10 cellular contexts compared by ENCODE assay signal in genomic region chr12:9870311-9870866, GRCh38. TPM values are rescaled to one million over a fixed set of nuclear protein-coding genes. Genes with fewer than 3 reads are reported as not detected.
A peak's percentile ranks its signal among the peaks of the same experiment; 100 is the strongest.
DNase-seq lines count a peak whose midpoint lies in the region; ATAC-seq and TF ChIP-seq lines count a peak whose summit lies in the region.
"Had no signal": no experiment of that assay in that cellular context is flagged by ENCODE, and none has a peak within 500 bp of the region (broad histone marks: within the 10 kb centered on the region; RNA-seq: fewer than 3 reads in every experiment).

No MANE protein-coding gene starts in this region.

- H3K27me3 Mint-ChIP-seq in activated naive CD4-positive, alpha-beta T cell treated with anti-CD3 and anti-CD28 coated beads, Interleukin-2, amount 10 ng/mL, durations not matched to agents 7 days and 5 days, result no peaks in the 10 kb centered on the region

- no peaks in the 10 kb centered on the region for H3K9me3 ChIP-seq in right lobe of liver
- no peaks in the 10 kb centered on the region for H3K9me3 ChIP-seq in upper lobe of left lung

- H3K27me3 ChIP-seq in right lobe of liver (no peaks in the 10 kb centered on the region), upper lobe of left lung (no peaks in the 10 kb centered on the region)

- peak overlapping the region; percentile 78 to 97 (median 87) for H3K27ac ChIP-seq in right lobe of liver
- peak overlapping the region; percentile 76 to 94 (median 86) for H3K27ac ChIP-seq in upper lobe of left lung
- H3K27ac ChIP-seq: C4-2B had no signal

- H3K4me3 ChIP-seq in astrocyte of the spinal cord (ENCODE audit: low read depth, low read length), result no peak overlapping the region
- peak overlapping the region; percentile 33 to 50 (median 48) for H3K4me3 ChIP-seq in right lobe of liver
- H3K4me3 ChIP-seq in upper lobe of left lung, result peak overlapping the region in 3 of 4 donors; percentile 37 to 52 (median 48)

- H3K36me3 ChIP-seq in right lobe of liver (no peaks in the 10 kb centered on the region), upper lobe of left lung (no peaks in the 10 kb centered on the region)

- peaks cover 15% of the 10 kb centered on the region for H3K36me3 Mint-ChIP-seq in activated naive CD4-positive, alpha-beta T cell treated with anti-CD3 and anti-CD28 coated beads, Interleukin-2, amount 10 ng/mL, durations not matched to agents 7 days and 5 days

- TF ChIP-seq POLR2A in right lobe of liver (IDR thresholded peaks at IDR 0.05), result no peak
- no peak for TF ChIP-seq POLR2A in upper lobe of left lung (IDR thresholded peaks at IDR 0.05)

- peak; percentile 32 for DNase-seq in activated naive CD4-positive, alpha-beta T cell treated with anti-CD3 and anti-CD28 coated beads, Interleukin-2, amount 10 ng/mL, durations not matched to agents 7 days and 5 days
- DNase-seq in activated naive CD4-positive, alpha-beta T cell treated with anti-CD3 and anti-CD28 coated beads, Interleukin-2, amount 50 U/mL, for 16 hours, result no peak
- DNase-seq in astrocyte of the spinal cord (ENCODE audit: low read depth, low spot score) (peak; percentile 26), right lobe of liver (peak in 1 of 3 donors; percentile 30), upper lobe of left lung (no peak), T1000 (lab: John Stamatoyannopoulos, UW) (no peak)
- DNase-seq: NCI-H774 had no signal

- TF ChIP-seq CTCF in astrocyte of the spinal cord (IDR thresholded peaks at IDR 0.05; ENCODE audit: low read depth, low read length) (no peak), right lobe of liver (IDR thresholded peaks at IDR 0.05) (no peak), upper lobe of left lung (IDR thresholded peaks at IDR 0.05) (no peak)

- in situ Hi-C loops in astrocyte of the spinal cord (cut with HindIII; ENCODE audit: low sequenced_read_pairs), result no loop called here

- ATAC-seq in right lobe of liver, result peak; percentile 58 to 70 (median 62)
- ATAC-seq in upper lobe of left lung (ENCODE audit: low FRiP score in 2 of 2), result no peak
- no peak for ATAC-seq in GM18867 (IDR thresholded peaks at IDR 0.05; ENCODE audit: unreplicated experiment)
- ATAC-seq in HG03097 (IDR thresholded peaks at IDR 0.05; ENCODE audit: low FRiP score, unreplicated experiment), result no peak

- CTCF ChIA-PET in activated naive CD4-positive, alpha-beta T cell treated with anti-CD3 and anti-CD28 coated beads, Interleukin-2, amount 10 ng/mL, durations not matched to agents 7 days and 5 days (lab: Charles Lee), result interaction anchor here (0.9 to 3.9 kb wide), 5 partner anchors 25 to 127 kb away, joined by 3 to 12 read pairs (median 6); no protein-coding TSS in a partner anchor

- H3K27ac Mint-ChIP-seq in activated naive CD4-positive, alpha-beta T cell treated with anti-CD3 and anti-CD28 coated beads, Interleukin-2, amount 10 ng/mL, durations not matched to agents 7 days and 5 days, result peak overlapping the region; percentile 99

- peaks cover 4% of the 10 kb centered on the region for H3K9me3 Mint-ChIP-seq in activated naive CD4-positive, alpha-beta T cell treated with anti-CD3 and anti-CD28 coated beads, Interleukin-2, amount 10 ng/mL, durations not matched to agents 7 days and 5 days

- intact Hi-C loops in right lobe of liver (cut with DNase I), result no loop called here

- TF ChIP-seq EP300 in upper lobe of left lung (IDR thresholded peaks at IDR 0.05), result no peak

- H3K4me3 Mint-ChIP-seq in activated naive CD4-positive, alpha-beta T cell treated with anti-CD3 and anti-CD28 coated beads, Interleukin-2, amount 10 ng/mL, durations not matched to agents 7 days and 5 days, result peak overlapping the region; percentile 73

- H3K4me1 ChIP-seq in right lobe of liver (peaks cover 0 to 5% (median 0%) of the 10 kb centered on the region in 4 donors), upper lobe of left lung (peaks cover 0 to 9% (median 2%) of the 10 kb centered on the region in 4 donors)

- WGBS in right lobe of liver (ENCODE audit: insufficient coverage, low coverage, low lambda C conversion rate, missing lambda C conversion rate), result 6% methylated on average over 2 of the region's 2 CpGs
- WGBS in upper lobe of left lung, 2 donors, result 50 to 57% methylated on average over 2 of the region's 2 CpGs

- H3K4me1 Mint-ChIP-seq in activated naive CD4-positive, alpha-beta T cell treated with anti-CD3 and anti-CD28 coated beads, Interleukin-2, amount 10 ng/mL, durations not matched to agents 7 days and 5 days, result peaks cover 18% of the 10 kb centered on the region

RNA-seq across cellular contexts. Expression of gene CLEC2B, which starts 1.2 kb away (rescaled TPM):
- total RNA-seq in right lobe of liver (10 to 100 TPM in 1 of 6 experiments, 1 to 10 TPM in 5; 1.4 to 11.1 (median 4.9) TPM), upper lobe of left lung (10 to 100 TPM in 5 of 6 donors, 1 to 10 TPM in 1; 8.4 to 37.8 (median 25.7) TPM)

RNA-seq across cellular contexts. Expression of gene KLRF2, which starts 10.9 kb away (rescaled TPM):
- not detected for total RNA-seq in right lobe of liver
- not detected for total RNA-seq in upper lobe of left lung

RNA-seq across cellular contexts. Expression of gene KLRF1, which starts 43.1 kb away (rescaled TPM):
- total RNA-seq in right lobe of liver (1 to 10 TPM in 2 of 6 experiments, under 1 TPM in 2, not detected in 2; 0.65 to 1.4 (median 0.90) TPM), upper lobe of left lung (1 to 10 TPM in 4 of 6 donors, not detected in 2; 1.2 to 6.9 (median 2.0) TPM)

Comparison
In these comparisons a context has a peak if more than half of its experiments do, and no peak if none do; other contexts are left out.
1. DNase-seq: peak in activated naive CD4-positive, alpha-beta T cell treated with anti-CD3 and anti-CD28 coated beads, Interleukin-2, amount 10 ng/mL, durations not matched to agents 7 days and 5 days (single experiment) and astrocyte of the spinal cord (single experiment); none in activated naive CD4-positive, alpha-beta T cell treated with anti-CD3 and anti-CD28 coated beads, Interleukin-2, amount 50 U/mL, for 16 hours (single experiment), upper lobe of left lung (0 of 2) and T1000 (single experiment).
2. ATAC-seq: peak in right lobe of liver (4 of 4); none in upper lobe of left lung (0 of 2), GM18867 (single experiment) and HG03097 (single experiment).